In genomic region chr7:66189695-66190503, GRCh38 we compare ENCODE assay signal across 20 cellular contexts. TPM values are rescaled to one million over a fixed set of nuclear protein-coding genes. Genes with fewer than 3 reads are reported as not detected.
DNase-seq lines count a peak whose midpoint lies in the region; ATAC-seq and TF ChIP-seq lines count a peak whose summit lies in the region.
"Had no signal": no experiment of that assay in that cellular context is flagged by ENCODE, and none has a peak within 500 bp of the region (broad histone marks: within the 10 kb centered on the region; RNA-seq: fewer than 3 reads in every experiment).

No MANE protein-coding gene starts in this region.

- TF ChIP-seq CTCF in HEK293 (tag by site-specific recombination; IDR thresholded peaks at IDR 0.05) (no peak), lung (IDR thresholded peaks at IDR 0.05; ENCODE audit: control extremely low read depth, extremely low read depth) (no peak), smooth muscle cell (IDR thresholded peaks at IDR 0.05; ENCODE audit: borderline replicate concordance, insufficient read depth, poor library complexity, severe bottlenecking) (no peak), prostate gland (IDR thresholded peaks at IDR 0.05) (no peak)

- H3K4me2 ChIP-seq in smooth muscle cell = no peak overlapping the region
- H3K4me2 ChIP-seq: A549 had no signal

- no peaks in the 10 kb centered on the region for H3K9me3 ChIP-seq in HEK293 (ENCODE audit: control insufficient read depth, insufficient read depth, low read depth, low read length)
- H3K9me3 ChIP-seq in lung (ENCODE audit: control insufficient read depth in 2 of 2, insufficient read depth in 1 of 2, low read length in 1 of 2) = peaks cover 0 to 2% of the 10 kb centered on the region in 2 donors
- no peaks in the 10 kb centered on the region for H3K9me3 ChIP-seq in smooth muscle cell (replicated peaks; ENCODE audit: low read depth)
- H3K9me3 ChIP-seq in HAP-1 = no peaks in the 10 kb centered on the region
- no peaks in the 10 kb centered on the region for H3K9me3 ChIP-seq in prostate gland
- H3K9me3 ChIP-seq in effector memory CD4-positive, alpha-beta T cell (ENCODE audit: control insufficient read depth, low read length) = no peaks in the 10 kb centered on the region
- H3K9me3 ChIP-seq: A549, BE2C had no signal

- H3K4me3 ChIP-seq in HEK293 (ENCODE audit: low read depth, low read length) = no peak overlapping the region
- no peak overlapping the region for H3K4me3 ChIP-seq in lung
- H3K4me3 ChIP-seq in smooth muscle cell = no peak overlapping the region
- H3K4me3 ChIP-seq in HAP-1 = no peak overlapping the region
- H3K4me3 ChIP-seq in prostate gland = no peak overlapping the region
- H3K4me3 ChIP-seq in effector memory CD4-positive, alpha-beta T cell (ENCODE audit: insufficient read depth, low read depth, low read length, poor library complexity, severe bottlenecking) = no peak overlapping the region
- H3K4me3 ChIP-seq: A549 had no signal

- DNase-seq in left lobe of liver (ENCODE audit: low spot score) = peak; percentile 81
- DNase-seq in lung (ENCODE audit: low spot score) = peak; percentile 29
- no peak for DNase-seq in smooth muscle cell (lab: John Stamatoyannopoulos, UW; ENCODE audit: unreplicated experiment)
- DNase-seq in HAP-1 (ENCODE audit: low spot score in 2 of 2) = no peak
- no peak for DNase-seq in NCI-H1436 treated with DMSO at 0.1 percent for 48 hours (lab: John Stamatoyannopoulos, UW)
- no peak for DNase-seq in prostate gland (ENCODE audit: low spot score)
- no peak for DNase-seq in effector memory CD4-positive, alpha-beta T cell
- DNase-seq: BE2C, DMS53, EL, GOT3, Karpas-422, MV-4-11, NCI-H187, NCI-H2227 treated with DMSO at 0.1 percent for 48 hours, NCI-H510A, NCI-H748 treated with DMSO at 0.1 percent for 48 hours, SIG-M5 had no signal

- no peak overlapping the region for H3K9ac ChIP-seq in smooth muscle cell (ENCODE audit: low read depth)

- POLR2A ChIA-PET in HEK293 (lab: Yijun Ruan, JAX) = no interaction called here

- 82 to 87% methylated on average over 7 of the region's 7 CpGs for WGBS in lung, 2 donors
- WGBS in smooth muscle cell (ENCODE audit: low lambda C conversion rate) = 90% methylated on average over 7 of the region's 7 CpGs
- 79% methylated on average over 7 of the region's 7 CpGs for WGBS in prostate gland

- ATAC-seq in left lobe of liver (peak; percentile 82), lung (ENCODE audit: insufficient read depth, low FRiP score) (no peak)
- ATAC-seq: A549 had no signal

- H3F3A ChIP-seq in smooth muscle cell (ENCODE audit: low read depth) = no peaks in the 10 kb centered on the region

- TF ChIP-seq POLR2A in prostate gland (IDR thresholded peaks at IDR 0.05) = no peak

- H3K36me3 ChIP-seq in HEK293 (ENCODE audit: control insufficient read depth in 2 of 2, insufficient read depth in 1 of 2, low read length in 2 of 2) (no peaks in the 10 kb centered on the region), lung (ENCODE audit: control insufficient read depth in 2 of 2, insufficient read depth in 2 of 2, low read length in 2 of 2) (no peaks in the 10 kb centered on the region), smooth muscle cell (ENCODE audit: low read depth) (no peaks in the 10 kb centered on the region), HAP-1 (replicated peaks) (no peaks in the 10 kb centered on the region), prostate gland (no peaks in the 10 kb centered on the region)
- H3K36me3 ChIP-seq in effector memory CD4-positive, alpha-beta T cell (ENCODE audit: control insufficient read depth, insufficient read depth, low read length) = no peaks in the 10 kb centered on the region
- H3K36me3 ChIP-seq: BE2C had no signal

- no peaks in the 10 kb centered on the region for H4K20me1 ChIP-seq in smooth muscle cell (ENCODE audit: low read depth)

- CTCF ChIA-PET in HEK293 (lab: Yijun Ruan, JAX) = interaction anchor here (0.6 kb wide), 1 partner anchor 318 kb away, joined by 3 read pairs; no protein-coding TSS in a partner anchor

- in situ Hi-C loops in HAP-1 (cut with MboI; ENCODE audit: low sequenced_read_pairs) = no loop called here

- H3K27ac ChIP-seq in HEK293 (ENCODE audit: extremely low read depth, low read depth, low read length) = no peak overlapping the region
- no peak overlapping the region for H3K27ac ChIP-seq in lung (ENCODE audit: low read depth in 1 of 2, low read length in 1 of 2)
- peak overlapping the region; percentile 10 for H3K27ac ChIP-seq in smooth muscle cell (ENCODE audit: low read depth)
- no peak overlapping the region for H3K27ac ChIP-seq in prostate gland
- H3K27ac ChIP-seq in effector memory CD4-positive, alpha-beta T cell (ENCODE audit: insufficient read depth, low read length, poor library complexity, severe bottlenecking) = no peak overlapping the region
- H3K27ac ChIP-seq: A549 had no signal

- H3K27me3 ChIP-seq in lung (ENCODE audit: control insufficient read depth, insufficient read depth) (no peaks in the 10 kb centered on the region), smooth muscle cell (ENCODE audit: low read depth) (no peaks in the 10 kb centered on the region), HAP-1 (ENCODE audit: low read depth) (no peaks in the 10 kb centered on the region), prostate gland (replicated peaks; ENCODE audit: insufficient read depth) (no peaks in the 10 kb centered on the region)
- no peaks in the 10 kb centered on the region for H3K27me3 ChIP-seq in effector memory CD4-positive, alpha-beta T cell (replicated peaks; ENCODE audit: control insufficient read depth, insufficient read depth, low read length, poor library complexity, severe bottlenecking)
- H3K27me3 ChIP-seq: BE2C had no signal

- intact Hi-C loops in prostate gland (cut with DNase I) = no loop called here

- no peak overlapping the region for H2AFZ ChIP-seq in smooth muscle cell (ENCODE audit: low read depth)

- H3K4me1 ChIP-seq in HEK293 (ENCODE audit: control insufficient read depth, insufficient read depth, low read length) (no peaks in the 10 kb centered on the region), lung (ENCODE audit: control insufficient read depth in 2 of 2, insufficient read depth in 2 of 2, low read length in 2 of 2) (no peaks in the 10 kb centered on the region), smooth muscle cell (ENCODE audit: low read depth) (no peaks in the 10 kb centered on the region), HAP-1 (no peaks in the 10 kb centered on the region), prostate gland (replicated peaks) (no peaks in the 10 kb centered on the region)
- no peaks in the 10 kb centered on the region for H3K4me1 ChIP-seq in effector memory CD4-positive, alpha-beta T cell (ENCODE audit: control insufficient read depth, insufficient read depth, low read length, poor library complexity, severe bottlenecking)
- H3K4me1 ChIP-seq: A549, BE2C had no signal

- no peaks in the 10 kb centered on the region for H3K79me2 ChIP-seq in smooth muscle cell (ENCODE audit: low read depth)

TF ChIP-seq in HEK293, 187 proteins besides CTCF, POLR2A, EP300 and RAD21:
- no peak for TF ChIP-seq PATZ1 (tag by site-specific recombination; IDR thresholded peaks at IDR 0.05)
- TF ChIP-seq ZNF624 (tag by site-specific recombination; IDR thresholded peaks at IDR 0.05) = no peak
- TF ChIP-seq ZFHX2 (tag by site-specific recombination; conservative IDR thresholded peaks at IDR 0.05) = 0 out of 2 replicates have a peak, but pooled peaks have one; percentile 34

RNA-seq across cellular contexts. Expression of gene TPST1, which starts 15.2 kb away (rescaled TPM):
- total RNA-seq in left lobe of liver (14.5 TPM), lung (10 to 100 TPM; 34.6 to 56.7 TPM), smooth muscle cell (133 and 155 TPM in 2 replicates), prostate gland (10 to 100 TPM in 1 of 2 donors, 1 to 10 TPM in 1; 9.9 to 21.4 TPM)
- polyA plus RNA-seq in lung (10 to 100 TPM in 1 of 2 donors, 1 to 10 TPM in 1; 7.2 to 34.4 TPM), smooth muscle cell (122 and 139 TPM in 2 replicates)

Comparison
In these comparisons a context has a peak if more than half of its experiments do, and no peak if none do; other contexts are left out.
1. DNase-seq: peak in left lobe of liver (single experiment) and lung (single experiment); none in smooth muscle cell (single experiment), HAP-1 (0 of 2), NCI-H1436 treated with DMSO at 0.1 percent for 48 hours (single experiment), prostate gland (single experiment) and effector memory CD4-positive, alpha-beta T cell (0 of 3).